1 cellular context compared by ENCODE assay signal in genomic region chr16:11401161-11402050, GRCh38.
TF ChIP-seq lines count a peak whose summit lies in the region.

No MANE protein-coding gene starts in this region.

TF ChIP-seq in HepG2, 621 proteins besides CTCF, POLR2A, EP300 and RAD21 (continued from another document and continues in another):
- TF ChIP-seq NFE2 (CRISPR knock-in tag; IDR thresholded peaks at IDR 0.05) (0 out of 2 replicates have a peak, but pooled peaks have one; percentile 8), XRCC5 (optimal IDR thresholded peaks at IDR 0.05; ENCODE audit: low read length) (peak; percentile 43), ZNF768 (CRISPR knock-in tag; IDR thresholded peaks at IDR 0.05) (peak; percentile 67; the same call in 1 of the 2 replicates), ZNF777 (CRISPR knock-in tag; IDR thresholded peaks at IDR 0.05) (0 out of 2 replicates have a peak, but pooled peaks have one; percentile 10), PRDM10 (CRISPR knock-in tag; IDR thresholded peaks at IDR 0.05; ENCODE audit: low read depth) (peak; percentile 50; the same call in 1 of the 2 replicates), GLI4 (CRISPR knock-in tag; IDR thresholded peaks at IDR 0.05; ENCODE audit: borderline replicate concordance) (no peak), ZNF687 (CRISPR knock-in tag; IDR thresholded peaks at IDR 0.05) (peak; percentile 50), ZNF883 (CRISPR knock-in tag; IDR thresholded peaks at IDR 0.05; ENCODE audit: not compliant biosample characterization) (peak; percentile 60), ZFX (CRISPR knock-in tag; IDR thresholded peaks at IDR 0.05; ENCODE audit: low read depth) (peak; percentile 36; the same call in 1 of the 2 replicates), FOXK1 (CRISPR knock-in tag; IDR thresholded peaks at IDR 0.05; ENCODE audit: borderline replicate concordance, low read depth) (0 out of 2 replicates have a peak, but pooled peaks have one; percentile 17), ZNF512 (CRISPR knock-in tag; IDR thresholded peaks at IDR 0.05) (0 out of 2 replicates have a peak, but pooled peaks have one; percentile 45), ZNF629 (CRISPR knock-in tag; conservative IDR thresholded peaks at IDR 0.05) (peak; percentile 45; the same call in 1 of the 2 replicates), STAT6 (CRISPR knock-in tag; IDR thresholded peaks at IDR 0.05; ENCODE audit: borderline replicate concordance) (no peak), ZNF530 (CRISPR knock-in tag; IDR thresholded peaks at IDR 0.05; ENCODE audit: low read depth) (no peak), NFE2L1 (CRISPR knock-in tag; IDR thresholded peaks at IDR 0.05; ENCODE audit: borderline replicate concordance) (0 out of 2 replicates have a peak, but pooled peaks have one; percentile 49), ZNF350 (CRISPR knock-in tag; IDR thresholded peaks at IDR 0.05; ENCODE audit: borderline replicate concordance, low read depth) (peak; percentile 39; the same call in 1 of the 2 replicates), ARID4A (CRISPR knock-in tag; IDR thresholded peaks at IDR 0.05; ENCODE audit: borderline replicate concordance) (peak; percentile 22; the same call in 1 of the 2 replicates), ZNF776 (CRISPR knock-in tag; IDR thresholded peaks at IDR 0.05) (peak; percentile 76; the same call in 1 of the 2 replicates), ZBTB7B (CRISPR knock-in tag; IDR thresholded peaks at IDR 0.05) (peak; percentile 18; the same call in 1 of the 2 replicates), ZFP36 (IDR thresholded peaks at IDR 0.05; ENCODE audit: borderline replicate concordance, low read depth, low read length, partially characterized antibody) (no peak), SAP130 (CRISPR knock-in tag; IDR thresholded peaks at IDR 0.05; ENCODE audit: low read depth) (0 out of 2 replicates have a peak, but pooled peaks have one; percentile 16), ZNF749 (CRISPR knock-in tag; IDR thresholded peaks at IDR 0.05; ENCODE audit: borderline replicate concordance) (no peak), DR1 (CRISPR knock-in tag; IDR thresholded peaks at IDR 0.05) (peak; percentile 49; the same call in 1 of the 2 replicates), SALL2 (CRISPR knock-in tag; IDR thresholded peaks at IDR 0.05) (0 out of 2 replicates have a peak, but pooled peaks have one; percentile 40), ZNF788 (CRISPR knock-in tag; IDR thresholded peaks at IDR 0.05; ENCODE audit: borderline replicate concordance) (0 out of 2 replicates have a peak, but pooled peaks have one; percentile 20), POLR2G (IDR thresholded peaks at IDR 0.05; ENCODE audit: low read depth, low read length) (no peak), RARA (CRISPR knock-in tag; IDR thresholded peaks at IDR 0.05) (no peak), ZNF891 (CRISPR knock-in tag; IDR thresholded peaks at IDR 0.05) (peak; percentile 56; the same call in 1 of the 2 replicates), ZNF451 (CRISPR knock-in tag; IDR thresholded peaks at IDR 0.05) (0 out of 2 replicates have a peak, but pooled peaks have one; percentile 27), HNF1B (CRISPR knock-in tag; IDR thresholded peaks at IDR 0.05) (no peak), ZNF703 (CRISPR knock-in tag; IDR thresholded peaks at IDR 0.05; ENCODE audit: borderline replicate concordance) (no peak), EZH2 (conservative IDR thresholded peaks at IDR 0.05; ENCODE audit: low read depth, low read length) (0 out of 2 replicates have a peak, but pooled peaks have one; percentile 29), SOX6 (IDR thresholded peaks at IDR 0.05) (no peak), SOX6 (CRISPR knock-in tag; IDR thresholded peaks at IDR 0.05) (no peak), TBX2 (CRISPR knock-in tag; IDR thresholded peaks at IDR 0.05; ENCODE audit: borderline replicate concordance) (no peak), MXD4 (CRISPR knock-in tag; IDR thresholded peaks at IDR 0.05) (no peak), KMT2B (CRISPR knock-in tag; IDR thresholded peaks at IDR 0.05) (0 out of 2 replicates have a peak, but pooled peaks have one; percentile 29), ZNF33A (CRISPR knock-in tag; IDR thresholded peaks at IDR 0.05; ENCODE audit: borderline replicate concordance) (no peak), POGK (CRISPR knock-in tag; conservative IDR thresholded peaks at IDR 0.05) (no peak)
